Comparison of ENCODE assay signal across 8 cellular contexts in genomic region chr1:164166454-164166853, GRCh38.
DNase-seq lines count a peak whose midpoint lies in the region; ATAC-seq and TF ChIP-seq lines count a peak whose summit lies in the region.
"Not testable (repeated sequence)": the region's sequence is repeated elsewhere in the genome, so short reads cannot be mapped to it uniquely, and the experiment has no call there.

No MANE protein-coding gene starts in this region.

- not testable (repeated sequence) for H3K4me3 Mint-ChIP-seq in Caco-2 (ENCODE audit: unreplicated experiment); HFFc6; nephron progenitor cell

- H3K27ac Mint-ChIP-seq in Caco-2 (ENCODE audit: unreplicated experiment); HFFc6; nephron progenitor cell: not testable (repeated sequence)

- not testable (repeated sequence) for H3K27me3 ChIP-seq in Caco-2 (replicated peaks; ENCODE audit: control insufficient read depth, insufficient read depth, low read length); colonic mucosa; tibial artery

- not testable (repeated sequence) for H3K9me3 Mint-ChIP-seq in Caco-2 (ENCODE audit: unreplicated experiment)
- H3K9me3 Mint-ChIP-seq in HFFc6: peaks cover 11% of the 10 kb centered on the region; the same call in 1 of the 2 replicates
- peaks cover 18% of the 10 kb centered on the region for H3K9me3 Mint-ChIP-seq in nephron progenitor cell

- CTCF ChIA-PET in Caco-2 (lab: Charles Lee): interaction anchor here (0.6 to 1.4 kb wide), 3 partner anchors 73 to 436 kb away, joined by 3 to 7 read pairs (median 4); no protein-coding TSS in a partner anchor

- not testable (repeated sequence) for BruUV-seq in Caco-2 (replicated peaks; lab: Mats Ljungman, UMichigan)

- not testable (repeated sequence) for ATAC-seq in left cardiac atrium

- not testable (repeated sequence) for H3K36me3 Mint-ChIP-seq in Caco-2 (ENCODE audit: insufficient read depth, unreplicated experiment); HFFc6 (ENCODE audit: low read depth); nephron progenitor cell (ENCODE audit: low read depth)

- TF ChIP-seq CTCF in Caco-2 (IDR thresholded peaks at IDR 0.05; ENCODE audit: insufficient read depth in 1 of 2, low read depth in 1 of 2, low read length in 1 of 2, severe bottlenecking in 1 of 2, unreplicated experiment in 1 of 2) (peak; percentile 24 to 54), HFFc6 (IDR thresholded peaks at IDR 0.05) (peak; percentile 45), colonic mucosa (IDR thresholded peaks at IDR 0.05) (peak; percentile 46), tibial artery (IDR thresholded peaks at IDR 0.05) (peak; percentile 16 to 42)
- TF ChIP-seq CTCF in nephron progenitor cell (IDR thresholded peaks at IDR 0.05): not testable (repeated sequence)

- not testable (repeated sequence) for H3K36me3 ChIP-seq in Caco-2 (ENCODE audit: control insufficient read depth, insufficient read depth, low read length); colonic mucosa; tibial artery

- H3K4me3 ChIP-seq in Caco-2 (ENCODE audit: low read depth, low read length); colonic mucosa; tibial artery: not testable (repeated sequence)

- intact Hi-C loops in Caco-2 (cut with micrococcal nuclease; ENCODE audit: unreplicated experiment) (loop anchor here (1.0 to 5.0 kb wide), 3 partner anchors 621 to 906 kb away; no protein-coding TSS in a partner anchor), colonic mucosa (cut with DNase I) (loop anchor here (5.0 to 10.0 kb wide), 2 partner anchors 621 to 908 kb away; no protein-coding TSS in a partner anchor)
- intact Hi-C loops in left cardiac atrium (cut with DNase I); tibial artery (cut with DNase I; ENCODE audit: low total_unique reads): not testable (repeated sequence)

- not testable (repeated sequence) for H3K27ac ChIP-seq in colonic mucosa, tibial artery

- not testable (repeated sequence) for H3K9me3 ChIP-seq in Caco-2, colonic mucosa, tibial artery

- H3K4me1 Mint-ChIP-seq in Caco-2 (ENCODE audit: low read depth, unreplicated experiment); HFFc6 (ENCODE audit: low read depth); nephron progenitor cell: not testable (repeated sequence)

- H3K4me1 ChIP-seq in Caco-2, colonic mucosa, tibial artery: not testable (repeated sequence)

- peaks cover 14% of the 10 kb centered on the region for H3K27me3 Mint-ChIP-seq in Caco-2 (ENCODE audit: insufficient read depth, unreplicated experiment)
- not testable (repeated sequence) for H3K27me3 Mint-ChIP-seq in HFFc6 (ENCODE audit: insufficient read depth); nephron progenitor cell (ENCODE audit: low read depth, poor library complexity)

- peak; percentile 53 to 59 for DNase-seq in Caco-2
- not testable (repeated sequence) for DNase-seq in HFFc6
- DNase-seq in NCI-H460 (ENCODE audit: extremely low read depth, low read depth): peak; percentile 34
- DNase-seq in SW480 (ENCODE audit: low spot score): peak; percentile 27
- DNase-seq in colonic mucosa: peak; percentile 34
- peak; percentile 18 for DNase-seq in left cardiac atrium
- DNase-seq in nephron progenitor cell: peak; percentile 21
- peak in 1 of 2 donors; percentile 21 for DNase-seq in tibial artery

- POLR2A ChIA-PET in Caco-2 (lab: Charles Lee): not testable (repeated sequence)

- H3K9ac ChIP-seq in colonic mucosa (ENCODE audit: low read depth in 2 of 2, low read length in 2 of 2): not testable (repeated sequence)
